Comparison of ENCODE assay signal across 9 cellular contexts in genomic region chr10:51087114-51087513, GRCh38. TPM values are rescaled to one million over a fixed set of nuclear protein-coding genes. Genes with fewer than 3 reads are reported as not detected.
"Had no signal": no experiment of that assay in that cellular context is flagged by ENCODE, and none has a peak within 500 bp of the region (broad histone marks: within the 10 kb centered on the region; RNA-seq: fewer than 3 reads in every experiment).

No MANE protein-coding gene starts in this region.

- H3K36me3 Mint-ChIP-seq: IgD-negative memory B cell had no signal

- ATAC-seq: K562 had no signal

- DNase-seq: IMR-90, KBM-7, KG1 had no signal

- H3K4me1 Mint-ChIP-seq: IgD-negative memory B cell had no signal

- H3K4me3 Mint-ChIP-seq: IgD-negative memory B cell had no signal

- H3K4me3 ChIP-seq: K562 had no signal

- H3K9me3 Mint-ChIP-seq: IgD-negative memory B cell had no signal

- FAIRE-seq: HTR-8/SVneo, K562 had no signal

- H3K27ac Mint-ChIP-seq: IgD-negative memory B cell had no signal

- H3K9ac ChIP-seq: KMS-11 had no signal

- H3K27ac ChIP-seq: HL-60, KMS-11 had no signal

- H3K4me2 ChIP-seq: KMS-11 had no signal

RNA-seq across cellular contexts. Expression of gene PRKG1, which starts 12.8 kb away (rescaled TPM):
- total RNA-seq: HT-29 had no signal
- polyA plus RNA-seq: K562 had no signal
